In genomic region chr2:200471928-200472645, GRCh38 we compare ENCODE assay signal across 12 cellular contexts. TPM values are rescaled to one million over a fixed set of nuclear protein-coding genes. Genes with fewer than 3 reads are reported as not detected.
A peak's percentile ranks its signal among the peaks of the same experiment; 100 is the strongest.
DNase-seq lines count a peak whose midpoint lies in the region; ATAC-seq lines count a peak whose summit lies in the region.
"Had no signal": no experiment of that assay in that cellular context is flagged by ENCODE, and none has a peak within 500 bp of the region (broad histone marks: within the 10 kb centered on the region; RNA-seq: fewer than 3 reads in every experiment).

No MANE protein-coding gene starts in this region.

- H3K27ac Mint-ChIP-seq in stimulated activated memory B cell treated with anti-CD40 and anti-IgM and Interleukin-4, amounts not matched to agents 10 μg/mL and 1 μg/mL and 100 μg/mL, for 72 hours: peak overlapping the region; percentile 25
- H3K27ac Mint-ChIP-seq: activated B cell treated with CpG ODN at 0.5 μM for 24 hours had no signal

- no peaks in the 10 kb centered on the region for H3K9me3 Mint-ChIP-seq in stimulated activated memory B cell treated with anti-CD40 and anti-IgM and Interleukin-4, amounts not matched to agents 10 μg/mL and 1 μg/mL and 100 μg/mL, for 72 hours
- H3K9me3 Mint-ChIP-seq: activated B cell treated with CpG ODN at 0.5 μM for 24 hours had no signal

- no peaks in the 10 kb centered on the region for H3K36me3 Mint-ChIP-seq in stimulated activated memory B cell treated with anti-CD40 and anti-IgM and Interleukin-4, amounts not matched to agents 10 μg/mL and 1 μg/mL and 100 μg/mL, for 72 hours

- intact Hi-C loops in sciatic nerve (cut with DNase I): no loop called here

- no peak overlapping the region for H3K4me3 Mint-ChIP-seq in stimulated activated memory B cell treated with anti-CD40 and anti-IgM and Interleukin-4, amounts not matched to agents 10 μg/mL and 1 μg/mL and 100 μg/mL, for 72 hours
- H3K4me3 Mint-ChIP-seq: activated B cell treated with CpG ODN at 0.5 μM for 24 hours had no signal

- ATAC-seq in GM19035 (IDR thresholded peaks at IDR 0.05; ENCODE audit: unreplicated experiment) (peak; percentile 39), GM21786 (IDR thresholded peaks at IDR 0.05; ENCODE audit: unreplicated experiment) (peak; percentile 10), HG03139 (IDR thresholded peaks at IDR 0.05; ENCODE audit: unreplicated experiment) (peak; percentile 4), sciatic nerve (no peak)
- peak; percentile 58 for ATAC-seq in stimulated activated memory B cell treated with anti-CD40 and anti-IgM and Interleukin-4, amounts not matched to agents 10 μg/mL and 1 μg/mL and 100 μg/mL, for 72 hours

- no peak for DNase-seq in activated CD4-positive, alpha-beta T cell treated with anti-CD3 and anti-CD28 coated beads for 4 hours
- DNase-seq in caudate nucleus (lab: John Stamatoyannopoulos, UW) (no peak), HCEC 1CT (no peak), sciatic nerve (ENCODE audit: low spot score) (no peak)
- DNase-seq: activated B cell treated with CpG ODN at 0.5 μM for 24 hours, brain microvascular endothelial cell, stomach had no signal

- H3K4me1 Mint-ChIP-seq in stimulated activated memory B cell treated with anti-CD40 and anti-IgM and Interleukin-4, amounts not matched to agents 10 μg/mL and 1 μg/mL and 100 μg/mL, for 72 hours: peaks cover 28% of the 10 kb centered on the region

- H3K27ac ChIP-seq in caudate nucleus (ENCODE audit: low read depth, low read length): no peak overlapping the region
- H3K27ac ChIP-seq: brain microvascular endothelial cell, prostate gland had no signal

- H3K27me3 Mint-ChIP-seq in stimulated activated memory B cell treated with anti-CD40 and anti-IgM and Interleukin-4, amounts not matched to agents 10 μg/mL and 1 μg/mL and 100 μg/mL, for 72 hours: no peaks in the 10 kb centered on the region
- H3K27me3 Mint-ChIP-seq: activated B cell treated with CpG ODN at 0.5 μM for 24 hours had no signal

RNA-seq across cellular contexts. Expression of gene KCTD18, which starts 37.8 kb away (rescaled TPM):
- total RNA-seq in sciatic nerve: 13.0 TPM

RNA-seq across cellular contexts. Expression of gene SGO2, which starts 53.9 kb away (rescaled TPM):
- total RNA-seq in sciatic nerve: 2.6 TPM
